Comparison of ENCODE assay signal across 13 cellular contexts in the genomic region with DNA sequence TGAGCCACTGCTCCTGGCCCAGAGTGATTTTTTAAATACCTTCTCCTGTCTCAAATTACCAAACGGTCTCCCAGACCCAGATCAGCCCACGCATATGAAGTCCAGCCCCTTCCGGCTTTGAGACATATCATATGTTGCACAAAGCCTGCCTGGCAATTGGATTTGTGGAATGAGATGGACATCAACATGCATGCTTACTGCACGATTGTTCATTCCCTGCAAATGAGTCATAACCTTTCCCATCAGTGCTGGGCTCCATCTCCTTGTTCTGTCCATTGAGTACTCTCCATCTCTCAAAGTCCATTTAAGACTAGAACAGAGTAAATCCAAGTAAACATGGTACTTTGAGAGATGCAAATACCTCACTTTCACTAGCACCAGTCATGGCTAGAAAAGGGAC.
DNase-seq lines count a peak whose midpoint lies in the region; ATAC-seq and TF ChIP-seq lines count a peak whose summit lies in the region.
"Had no signal": no experiment of that assay in that cellular context is flagged by ENCODE, and none has a peak within 500 bp of the region (broad histone marks: within the 10 kb centered on the region; RNA-seq: fewer than 3 reads in every experiment).

No MANE protein-coding gene starts in this region.

- H3K27me3 ChIP-seq in AG04450 (ENCODE audit: control insufficient read depth, insufficient read depth, low read length), result no peaks in the 10 kb centered on the region
- no peaks in the 10 kb centered on the region for H3K27me3 ChIP-seq in lung (ENCODE audit: control insufficient read depth, insufficient read depth)
- H3K27me3 ChIP-seq: BLaER1 treated with 17β-estradiol and CSF1 and Interleukin-3, amounts not matched to agents 10 nM and 100 nM had no signal

- H3K36me3 Mint-ChIP-seq in chondrocyte (ENCODE audit: low read depth), result no peaks in the 10 kb centered on the region
- no peaks in the 10 kb centered on the region for H3K36me3 Mint-ChIP-seq in activated T-cell treated with anti-CD3 and anti-CD28 coated beads, Interleukin-2, amount 50 U/mL, for 4 hours (ENCODE audit: insufficient read depth)
- no peaks in the 10 kb centered on the region for H3K36me3 Mint-ChIP-seq in immature natural killer cell

- H3K4me3 ChIP-seq in AG04450 (ENCODE audit: low read depth, low read length) (no peak overlapping the region), lung (no peak overlapping the region)
- H3K4me3 ChIP-seq: BLaER1 treated with 17β-estradiol and CSF1 and Interleukin-3, amounts not matched to agents 10 nM and 100 nM; dorsolateral prefrontal cortex had no signal

- CTCF ChIA-PET in AG04450 (lab: Charles Lee), result no interaction called here

- H3K27ac ChIP-seq in AG04450 (ENCODE audit: low read depth, low read length), result peak overlapping the region; percentile 75
- H3K27ac ChIP-seq in lung (ENCODE audit: low read depth in 1 of 2, low read length in 1 of 2), result no peak overlapping the region
- H3K27ac ChIP-seq: BLaER1 treated with 17β-estradiol and CSF1 and Interleukin-3, amounts not matched to agents 10 nM and 100 nM; dorsolateral prefrontal cortex had no signal

- WGBS in lung, 2 donors, result 75 to 96% methylated on average over 4 of the region's 4 CpGs

- H3K27ac Mint-ChIP-seq in chondrocyte (ENCODE audit: unreplicated experiment) (peak overlapping the region; percentile 55), immature natural killer cell (no peak overlapping the region)
- H3K27ac Mint-ChIP-seq: activated CD4-positive, alpha-beta T cell treated with anti-CD3 and anti-CD28 coated beads, Interleukin-2, amount 10 ng/mL, durations not matched to agents 7 days and 5 days had no signal

- DNase-seq in AG04450 (ENCODE audit: low read depth, low spot score), result peak; percentile 97
- DNase-seq in HS-27A (ENCODE audit: low read depth), result peak; percentile 89
- no peak for DNase-seq in chondrocyte (ENCODE audit: low spot score)
- DNase-seq in lung (ENCODE audit: low spot score), result peak; percentile 31
- no peak for DNase-seq in activated T-cell treated with anti-CD3 and anti-CD28 coated beads, Interleukin-2, amount 50 U/mL, for 4 hours
- no peak for DNase-seq in immature natural killer cell
- no peak for DNase-seq in iPS-NIHi7 (ENCODE audit: extremely low spot score)
- DNase-seq in SIG-M5 (lab: John Stamatoyannopoulos, UW), result no peak
- DNase-seq: activated CD4-positive, alpha-beta T cell treated with anti-CD3 and anti-CD28 coated beads, Interleukin-2, amount 10 ng/mL, durations not matched to agents 7 days and 5 days; dorsolateral prefrontal cortex; NCI-H1105 treated with DMSO at 0.1 percent for 48 hours; stimulated activated naive CD4-positive, alpha-beta T cell treated with Interleukin-2 at 50 U/mL for 16 hours had no signal

- POLR2A ChIA-PET in AG04450 (lab: Yijun Ruan, JAX), result no interaction called here

- H3K9me3 Mint-ChIP-seq in chondrocyte (ENCODE audit: low read depth), result no peaks in the 10 kb centered on the region
- no peaks in the 10 kb centered on the region for H3K9me3 Mint-ChIP-seq in activated T-cell treated with anti-CD3 and anti-CD28 coated beads, Interleukin-2, amount 50 U/mL, for 4 hours
- H3K9me3 Mint-ChIP-seq in immature natural killer cell, result peaks cover 0 to 1% (median 0%) of the 10 kb centered on the region in 6 donors
- H3K9me3 Mint-ChIP-seq: activated CD4-positive, alpha-beta T cell treated with anti-CD3 and anti-CD28 coated beads, Interleukin-2, amount 10 ng/mL, durations not matched to agents 7 days and 5 days had no signal

- H3K9me3 ChIP-seq in AG04450 (ENCODE audit: control insufficient read depth, insufficient read depth, low read length) (no peaks in the 10 kb centered on the region), lung (ENCODE audit: control insufficient read depth in 2 of 2, insufficient read depth in 1 of 2, low read length in 1 of 2) (no peaks in the 10 kb centered on the region)
- H3K9me3 ChIP-seq: BLaER1 treated with 17β-estradiol and CSF1 and Interleukin-3, amounts not matched to agents 10 nM and 100 nM had no signal

- no peak overlapping the region for H3K4me3 Mint-ChIP-seq in chondrocyte (ENCODE audit: unreplicated experiment)
- H3K4me3 Mint-ChIP-seq in activated T-cell treated with anti-CD3 and anti-CD28 coated beads, Interleukin-2, amount 50 U/mL, for 4 hours, result no peak overlapping the region
- H3K4me3 Mint-ChIP-seq in immature natural killer cell, result no peak overlapping the region
- H3K4me3 Mint-ChIP-seq: activated CD4-positive, alpha-beta T cell treated with anti-CD3 and anti-CD28 coated beads, Interleukin-2, amount 10 ng/mL, durations not matched to agents 7 days and 5 days had no signal

- peaks cover 15% of the 10 kb centered on the region for H3K4me1 Mint-ChIP-seq in chondrocyte (ENCODE audit: low read depth)
- no peaks in the 10 kb centered on the region for H3K4me1 Mint-ChIP-seq in activated T-cell treated with anti-CD3 and anti-CD28 coated beads, Interleukin-2, amount 50 U/mL, for 4 hours (ENCODE audit: low read depth)
- no peaks in the 10 kb centered on the region for H3K4me1 Mint-ChIP-seq in immature natural killer cell
- H3K4me1 Mint-ChIP-seq: activated CD4-positive, alpha-beta T cell treated with anti-CD3 and anti-CD28 coated beads, Interleukin-2, amount 10 ng/mL, durations not matched to agents 7 days and 5 days had no signal

- no peaks in the 10 kb centered on the region for H3K4me1 ChIP-seq in lung (ENCODE audit: control insufficient read depth in 2 of 2, insufficient read depth in 2 of 2, low read length in 2 of 2)
- H3K4me1 ChIP-seq: BLaER1 treated with 17β-estradiol and CSF1 and Interleukin-3, amounts not matched to agents 10 nM and 100 nM had no signal

- no peaks in the 10 kb centered on the region for H3K36me3 ChIP-seq in lung (ENCODE audit: control insufficient read depth in 2 of 2, insufficient read depth in 2 of 2, low read length in 2 of 2)
- H3K36me3 ChIP-seq: BLaER1 treated with 17β-estradiol and CSF1 and Interleukin-3, amounts not matched to agents 10 nM and 100 nM had no signal

- ATAC-seq in lung (ENCODE audit: insufficient read depth, low FRiP score), result peak; percentile 28
- no peak for ATAC-seq in activated T-cell treated with anti-CD3 and anti-CD28 coated beads, Interleukin-2, amount 50 U/mL, for 4 hours

- H3K27me3 Mint-ChIP-seq in chondrocyte (ENCODE audit: low read depth) (no peaks in the 10 kb centered on the region), immature natural killer cell (ENCODE audit: low read depth in 3 of 3) (peaks cover 2 to 9% (median 6%) of the 10 kb centered on the region in 3 donors)
- no peaks in the 10 kb centered on the region for H3K27me3 Mint-ChIP-seq in activated T-cell treated with anti-CD3 and anti-CD28 coated beads, Interleukin-2, amount 50 U/mL, for 4 hours (ENCODE audit: low read depth)
- H3K27me3 Mint-ChIP-seq: activated CD4-positive, alpha-beta T cell treated with anti-CD3 and anti-CD28 coated beads, Interleukin-2, amount 10 ng/mL, durations not matched to agents 7 days and 5 days had no signal

- no peak for TF ChIP-seq CTCF in AG04450 (IDR thresholded peaks at IDR 0.05; ENCODE audit: low read depth, low read length)
- TF ChIP-seq CTCF in chondrocyte (IDR thresholded peaks at IDR 0.05), result no peak
- no peak for TF ChIP-seq CTCF in lung (IDR thresholded peaks at IDR 0.05; ENCODE audit: control extremely low read depth, extremely low read depth)

Comparison
In these comparisons a context has a peak if more than half of its experiments do, and no peak if none do; other contexts are left out.
1. DNase-seq: peak in AG04450 (single experiment), HS-27A (single experiment) and lung (single experiment); none in chondrocyte (single experiment), activated T-cell treated with anti-CD3 and anti-CD28 coated beads, Interleukin-2, amount 50 U/mL, for 4 hours (single experiment), immature natural killer cell (0 of 3), iPS-NIHi7 (single experiment) and SIG-M5 (single experiment).